Comparison of ENCODE assay signal across 9 cellular contexts in the genomic region with DNA sequence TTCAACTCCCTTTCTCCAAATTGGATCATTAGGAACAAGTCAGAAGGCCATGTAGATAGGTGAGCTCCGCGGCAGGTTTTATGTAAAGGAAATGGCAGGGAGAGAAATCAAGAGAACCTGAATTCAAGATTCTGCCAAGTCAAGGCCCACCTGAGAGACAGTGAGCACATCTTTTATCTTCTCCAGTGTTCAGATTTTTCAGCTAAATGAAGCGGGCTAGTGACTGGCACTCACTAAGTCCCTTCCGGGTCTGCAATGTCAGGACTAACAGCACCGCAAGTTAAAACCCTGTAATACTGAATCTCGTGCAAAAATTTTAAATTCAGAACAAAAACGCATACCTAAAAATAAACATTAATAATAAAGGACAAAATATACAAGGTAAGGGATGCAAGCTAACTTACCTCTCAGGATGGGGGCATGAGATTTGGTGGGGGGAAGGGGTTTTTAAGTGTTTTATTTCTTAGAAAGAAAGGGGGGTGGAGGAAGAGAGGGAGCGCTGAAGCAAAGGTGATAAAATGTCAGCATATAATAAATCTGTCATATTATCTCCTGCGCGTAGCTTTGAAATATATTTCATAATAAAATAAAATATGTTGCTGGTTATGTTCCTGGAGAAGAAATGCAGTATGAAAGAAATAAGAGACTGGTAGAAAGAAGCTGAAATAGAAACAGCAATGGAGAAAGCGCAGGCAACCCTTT. TPM values are rescaled to one million over a fixed set of nuclear protein-coding genes. Genes with fewer than 3 reads are reported as not detected.
DNase-seq lines count a peak whose midpoint lies in the region; ATAC-seq and TF ChIP-seq lines count a peak whose summit lies in the region.
"Had no signal": no experiment of that assay in that cellular context is flagged by ENCODE, and none has a peak within 500 bp of the region (broad histone marks: within the 10 kb centered on the region; RNA-seq: fewer than 3 reads in every experiment).

No MANE protein-coding gene starts in this region.

- H3K9me3 Mint-ChIP-seq in activated T-cell treated with anti-CD3 and anti-CD28 coated beads, Interleukin-2, amount 50 U/mL, for 72 hours = peaks cover 2 to 3% of the 10 kb centered on the region in 2 donors
- H3K9me3 Mint-ChIP-seq in activated CD4-positive, alpha-beta T cell treated with anti-CD3 and anti-CD28 coated beads for 36 hours (ENCODE audit: low read depth) = peaks cover 3% of the 10 kb centered on the region
- H3K9me3 Mint-ChIP-seq: central memory CD8-positive, alpha-beta T cell had no signal

- POLR2A ChIA-PET in activated CD4-positive, alpha-beta T cell treated with anti-CD3 and anti-CD28 coated beads for 36 hours (lab: Charles Lee) = interaction anchor here (0.5 kb wide), 1 partner anchor 270 kb away, joined by 3 read pairs; no protein-coding TSS in a partner anchor

- peaks cover 13% of the 10 kb centered on the region for H3K4me1 ChIP-seq in mesodermal cell (ENCODE audit: control insufficient read depth, insufficient read depth, low read length, poor library complexity, severe bottlenecking)
- H3K4me1 ChIP-seq in tibial artery = peaks cover 0 to 43% (median 22%) of the 10 kb centered on the region in 4 donors

- no peak for TF ChIP-seq CTCF in tibial artery (IDR thresholded peaks at IDR 0.05)

- 73 to 76% methylated on average over 4 to 5 of the region's 11 CpGs for WGBS in mesodermal cell (ENCODE audit: insufficient coverage in 2 of 2), 2 experiments

- DNase-seq in activated T-cell treated with anti-CD3 and anti-CD28 coated beads, Interleukin-2, amount 50 U/mL, for 72 hours = no peak
- DNase-seq in activated T-cell treated with anti-CD3 and anti-CD28 coated beads, Interleukin-2, amount 50 U/mL, for 1 hour = no peak
- DNase-seq in tibial artery (no peak), DMS79 treated with DMSO at 0.1 percent for 48 hours (lab: John Stamatoyannopoulos, UW) (no peak), NOMO-1 treated with dmso at 0.1 percent for 144 hours (lab: John Stamatoyannopoulos, UW; ENCODE audit: unreplicated experiment) (no peak)
- no peak for DNase-seq in activated CD4-positive, alpha-beta T cell treated with anti-CD3 and anti-CD28 coated beads for 36 hours

- CTCF ChIA-PET in activated CD4-positive, alpha-beta T cell treated with anti-CD3 and anti-CD28 coated beads for 36 hours (lab: Charles Lee) = interaction anchor here (1.0 kb wide), 1 partner anchor 12 kb away, joined by 3 read pairs; no protein-coding TSS in a partner anchor

- H3K4me3 Mint-ChIP-seq in activated T-cell treated with anti-CD3 and anti-CD28 coated beads, Interleukin-2, amount 50 U/mL, for 72 hours = peak overlapping the region; percentile 61 to 73
- no peak overlapping the region for H3K4me3 Mint-ChIP-seq in activated CD4-positive, alpha-beta T cell treated with anti-CD3 and anti-CD28 coated beads for 36 hours
- H3K4me3 Mint-ChIP-seq: central memory CD8-positive, alpha-beta T cell had no signal

- intact Hi-C loops in tibial artery (cut with DNase I; ENCODE audit: low total_unique reads) = no loop called here
- intact Hi-C loops in activated CD4-positive, alpha-beta T cell treated with anti-CD3 and anti-CD28 coated beads for 36 hours (cut with DNase I, micrococcal nuclease) = no loop called here

- H3K36me3 ChIP-seq in mesodermal cell (ENCODE audit: control insufficient read depth, insufficient read depth, low read length) = peaks cover 19% of the 10 kb centered on the region
- peaks cover 0 to 10% (median 0%) of the 10 kb centered on the region in 3 donors for H3K36me3 ChIP-seq in tibial artery

- H3K4me3 ChIP-seq in mesodermal cell (ENCODE audit: extremely low read depth, insufficient read depth, low read length, poor library complexity, severe bottlenecking) = peak overlapping the region; percentile 56
- peak overlapping the region; percentile 46 to 50 for H3K4me3 ChIP-seq in tibial artery

- H3K27ac ChIP-seq in cingulate gyrus (ENCODE audit: low read depth, low read length) = peak overlapping the region; percentile 69
- no peak overlapping the region for H3K27ac ChIP-seq in mesodermal cell (ENCODE audit: low read depth, low read length, severe bottlenecking)
- H3K27ac ChIP-seq in tibial artery = peak overlapping the region in 1 of 2 donors; percentile 18

- peaks cover 64% of the 10 kb centered on the region for H3K27me3 Mint-ChIP-seq in activated T-cell treated with anti-CD3 and anti-CD28 coated beads, Interleukin-2, amount 50 U/mL, for 72 hours (ENCODE audit: low read depth)
- peaks cover 39% of the 10 kb centered on the region for H3K27me3 Mint-ChIP-seq in activated CD4-positive, alpha-beta T cell treated with anti-CD3 and anti-CD28 coated beads for 36 hours

- peaks cover 27% of the 10 kb centered on the region for H3K4me1 Mint-ChIP-seq in activated T-cell treated with anti-CD3 and anti-CD28 coated beads, Interleukin-2, amount 50 U/mL, for 72 hours (ENCODE audit: low read depth)
- peaks cover 12% of the 10 kb centered on the region for H3K4me1 Mint-ChIP-seq in activated CD4-positive, alpha-beta T cell treated with anti-CD3 and anti-CD28 coated beads for 36 hours

- H3K27ac Mint-ChIP-seq in activated T-cell treated with anti-CD3 and anti-CD28 coated beads, Interleukin-2, amount 50 U/mL, for 72 hours = no peak overlapping the region
- no peak overlapping the region for H3K27ac Mint-ChIP-seq in activated CD4-positive, alpha-beta T cell treated with anti-CD3 and anti-CD28 coated beads for 36 hours

- no peak for ATAC-seq in activated T-cell treated with anti-CD3 and anti-CD28 coated beads, Interleukin-2, amount 50 U/mL, for 72 hours (replicated peaks in 1 of 2)
- no peak for ATAC-seq in activated CD4-positive, alpha-beta T cell treated with anti-CD3 and anti-CD28 coated beads for 36 hours

- no peaks in the 10 kb centered on the region for H3K9me3 ChIP-seq in mesodermal cell (ENCODE audit: control insufficient read depth, low read length)
- peaks cover 0 to 6% (median 0%) of the 10 kb centered on the region in 3 donors for H3K9me3 ChIP-seq in tibial artery

- H3K27me3 ChIP-seq in tibial artery = no peaks in the 10 kb centered on the region

- H3K36me3 Mint-ChIP-seq in activated T-cell treated with anti-CD3 and anti-CD28 coated beads, Interleukin-2, amount 50 U/mL, for 72 hours (ENCODE audit: insufficient read depth in 2 of 2) = peaks cover 3 to 8% of the 10 kb centered on the region in 2 donors
- H3K36me3 Mint-ChIP-seq in activated CD4-positive, alpha-beta T cell treated with anti-CD3 and anti-CD28 coated beads for 36 hours (ENCODE audit: low read depth) = peaks cover 13% of the 10 kb centered on the region

RNA-seq across cellular contexts. Expression of gene TCAF1, which starts 17.5 kb away (rescaled TPM):
- 10 to 100 TPM; 13.2 to 18.5 TPM for total RNA-seq in activated T-cell treated with anti-CD3 and anti-CD28 coated beads, Interleukin-2, amount 50 U/mL, for 72 hours
- polyA plus RNA-seq in mesodermal cell (2013, experiment 1 of 2) = 89.8 TPM
- 89.2 TPM for polyA plus RNA-seq in mesodermal cell (2013, experiment 2 of 2)
- 10 to 100 TPM; 16.5 to 17.7 TPM for total RNA-seq in activated CD4-positive, alpha-beta T cell treated with anti-CD3 and anti-CD28 coated beads for 36 hours

RNA-seq across cellular contexts. Expression of gene OR2F2, which starts 50.6 kb away (rescaled TPM):
- total RNA-seq in activated T-cell treated with anti-CD3 and anti-CD28 coated beads, Interleukin-2, amount 50 U/mL, for 72 hours = not detected
- polyA plus RNA-seq in mesodermal cell (2013, experiment 1 of 2) = not detected
- not detected for polyA plus RNA-seq in mesodermal cell (2013, experiment 2 of 2)
- not detected for total RNA-seq in activated CD4-positive, alpha-beta T cell treated with anti-CD3 and anti-CD28 coated beads for 36 hours
